Comparison of ENCODE assay signal across 18 cellular contexts in genomic region chr2:98140210-98140609, GRCh38. TPM values are rescaled to one million over a fixed set of nuclear protein-coding genes. Genes with fewer than 3 reads are reported as not detected.
DNase-seq lines count a peak whose midpoint lies in the region.
"Had no signal": no experiment of that assay in that cellular context is flagged by ENCODE, and none has a peak within 500 bp of the region (broad histone marks: within the 10 kb centered on the region; RNA-seq: fewer than 3 reads in every experiment).

No MANE protein-coding gene starts in this region.

- H3K4me1 Mint-ChIP-seq in activated CD4-positive, alpha-beta memory T cell treated with anti-CD3 and anti-CD28 coated beads for 36 hours (ENCODE audit: low read depth), result peaks cover 12% of the 10 kb centered on the region

- H3K36me3 Mint-ChIP-seq in activated CD4-positive, alpha-beta memory T cell treated with anti-CD3 and anti-CD28 coated beads for 36 hours, result no peaks in the 10 kb centered on the region

- CTCF ChIA-PET in activated CD4-positive, alpha-beta memory T cell treated with anti-CD3 and anti-CD28 coated beads for 36 hours (lab: Charles Lee), result no interaction called here

- DNase-seq in NCI-H1092 (lab: John Stamatoyannopoulos, UW), result peak; percentile 19
- peak; percentile 55 to 69 for DNase-seq in SHP77 (lab: John Stamatoyannopoulos, UW)
- DNase-seq in cardiac septum (ENCODE audit: low spot score), result peak; percentile 82
- DNase-seq in pons (ENCODE audit: low spot score), result peak; percentile 24
- DNase-seq in superior temporal gyrus (ENCODE audit: extremely low spot score), result no peak
- DNase-seq in caudate nucleus (lab: John Stamatoyannopoulos, UW), result no peak
- DNase-seq in NK-92 treated with Interleukin-12 subunit alpha and Interleukin-12 subunit beta, amount 100 ng/mL, for 24 hours (lab: John Stamatoyannopoulos, UW), result no peak
- no peak for DNase-seq in activated CD4-positive, alpha-beta memory T cell treated with anti-CD3 and anti-CD28 coated beads for 36 hours
- DNase-seq: activated CD4-positive, alpha-beta T cell treated with anti-CD3 and anti-CD28 coated beads for 36 hours; activated CD8-positive, alpha-beta memory T cell treated with anti-CD3 and anti-CD28 coated beads, Interleukin-2, amount 50 U/mL, for 4 hours; AML-193; HCEC 1CT; NCI-H1930; PC-9; spleen; testis had no signal

- H3K27ac ChIP-seq in caudate nucleus (ENCODE audit: low read depth, low read length), result no peak overlapping the region
- H3K27ac ChIP-seq: ovary, PC-9, testis had no signal

- POLR2A ChIA-PET in activated CD4-positive, alpha-beta memory T cell treated with anti-CD3 and anti-CD28 coated beads for 36 hours (lab: Charles Lee), result no interaction called here

- H3K27ac Mint-ChIP-seq in activated CD4-positive, alpha-beta memory T cell treated with anti-CD3 and anti-CD28 coated beads for 36 hours, result no peak overlapping the region
- H3K27ac Mint-ChIP-seq: activated CD4-positive, alpha-beta T cell treated with anti-CD3 and anti-CD28 coated beads for 36 hours had no signal

- no peaks in the 10 kb centered on the region for H3K9me3 Mint-ChIP-seq in activated CD4-positive, alpha-beta memory T cell treated with anti-CD3 and anti-CD28 coated beads for 36 hours

- intact Hi-C loops in cardiac septum (cut with DNase I), result no loop called here
- intact Hi-C loops in activated CD4-positive, alpha-beta memory T cell treated with anti-CD3 and anti-CD28 coated beads for 36 hours (cut with micrococcal nuclease), result no loop called here

- H3K4me3 Mint-ChIP-seq in activated CD4-positive, alpha-beta memory T cell treated with anti-CD3 and anti-CD28 coated beads for 36 hours, result no peak overlapping the region
- H3K4me3 Mint-ChIP-seq: activated CD4-positive, alpha-beta T cell treated with anti-CD3 and anti-CD28 coated beads for 36 hours had no signal

- peaks cover 8% of the 10 kb centered on the region for H3K27me3 Mint-ChIP-seq in activated CD4-positive, alpha-beta memory T cell treated with anti-CD3 and anti-CD28 coated beads for 36 hours

RNA-seq across cellular contexts. Expression of gene VWA3B, which starts 53.2 kb away (rescaled TPM):
- 0.51 TPM for total RNA-seq in cardiac septum
- total RNA-seq in activated CD4-positive, alpha-beta memory T cell treated with anti-CD3 and anti-CD28 coated beads for 36 hours, result not detected
- total RNA-seq: activated CD4-positive, alpha-beta T cell treated with anti-CD3 and anti-CD28 coated beads for 36 hours; liver; PC-9; spleen had no signal

Comparison
In these comparisons a context has a peak if more than half of its experiments do, and no peak if none do; other contexts are left out.
1. DNase-seq: peak in NCI-H1092 (single experiment), SHP77 (2 of 2), cardiac septum (single experiment) and pons (single experiment); none in superior temporal gyrus (single experiment), caudate nucleus (0 of 61), NK-92 treated with Interleukin-12 subunit alpha and Interleukin-12 subunit beta, amount 100 ng/mL, for 24 hours (single experiment) and activated CD4-positive, alpha-beta memory T cell treated with anti-CD3 and anti-CD28 coated beads for 36 hours (single experiment).